In the genomic region with DNA sequence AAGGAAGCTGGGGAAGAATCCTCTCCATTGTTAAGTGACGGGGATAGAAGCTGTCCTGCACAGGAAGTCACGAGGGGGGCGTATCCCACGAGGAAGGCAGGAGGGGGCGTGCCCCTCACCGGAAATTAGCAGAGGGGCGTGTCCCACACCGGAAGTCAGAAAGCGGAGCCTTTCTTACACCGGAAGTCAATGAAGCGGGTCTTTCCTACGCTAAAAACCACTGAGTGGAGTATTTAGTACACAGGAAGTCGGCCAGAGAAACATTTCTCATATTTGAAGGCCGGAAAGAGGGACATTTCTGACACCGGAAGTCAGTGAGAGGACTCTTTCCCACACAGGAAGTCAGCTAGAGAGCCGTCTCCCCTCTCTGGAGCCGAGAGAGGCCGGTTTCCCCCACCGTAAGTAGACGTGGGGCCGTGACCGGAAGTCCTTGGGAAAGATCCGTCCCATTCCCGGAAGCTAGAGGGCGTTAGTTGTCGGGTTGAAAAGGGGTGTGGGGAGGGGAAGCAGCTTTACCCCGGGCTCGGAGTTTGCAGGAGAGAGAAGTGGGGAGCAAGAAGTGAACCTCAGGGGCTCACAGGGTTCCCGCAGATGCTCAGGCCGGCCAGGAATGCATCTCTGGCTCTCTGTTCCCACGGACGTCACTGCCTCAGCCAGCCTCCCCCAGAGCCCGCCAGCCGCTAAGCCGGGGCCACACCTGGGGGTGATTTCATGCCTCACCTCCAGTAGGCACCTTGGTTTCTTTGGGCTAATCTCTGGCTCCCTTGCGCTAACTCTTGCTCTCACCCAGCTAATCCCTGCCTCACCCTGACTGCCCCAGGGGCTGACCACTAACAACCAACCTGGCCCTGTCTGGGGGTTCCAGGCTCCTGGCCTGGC, we compare ENCODE assay signal across 8 cellular contexts. TPM values are rescaled to one million over a fixed set of nuclear protein-coding genes. Genes with fewer than 3 reads are reported as not detected.
DNase-seq lines count a peak whose midpoint lies in the region; ATAC-seq and TF ChIP-seq lines count a peak whose summit lies in the region.

No MANE protein-coding gene starts in this region.

- intact Hi-C loops in activated T-helper 2 cell treated with anti-CD3 and anti-CD28 coated beads, Interferon-gamma antibody, Interleukin-2, Interleukin-4, amounts not matched to agents 10 μg/mL and 5 μg/mL and 100 μg/mL, durations not matched to agents 14 hours and 24 hours and 36 hours (cut with micrococcal nuclease), result loop anchor here (1.0 to 10.0 kb wide), 7 partner anchors 15 to 1598 kb away; a partner anchor contains a TSS

- peak; percentile 53 for ATAC-seq in GM21737 (IDR thresholded peaks at IDR 0.05; ENCODE audit: unreplicated experiment)
- peak; percentile 82 to 91 for ATAC-seq in natural killer cell treated with Interleukin-12 subunit alpha and Interleukin-12 subunit beta and Interleukin-15 and Interleukin-18, amount 100 ng/mL, for 72 hours

- H3K36me3 ChIP-seq in KMS-11 (ENCODE audit: insufficient read depth), result no peaks in the 10 kb centered on the region

- peaks cover 57% of the 10 kb centered on the region for H3K4me1 Mint-ChIP-seq in activated T-helper 2 cell treated with anti-CD3 and anti-CD28 coated beads, Interferon-gamma antibody, Interleukin-2, Interleukin-4, amounts not matched to agents 10 μg/mL and 5 μg/mL and 100 μg/mL, durations not matched to agents 14 hours and 24 hours and 36 hours (ENCODE audit: low read depth)
- peaks cover 67 to 78% of the 10 kb centered on the region in 2 donors for H3K4me1 Mint-ChIP-seq in natural killer cell treated with Interleukin-12 subunit alpha and Interleukin-12 subunit beta and Interleukin-15 and Interleukin-18, amount 100 ng/mL, for 72 hours (ENCODE audit: low read depth in 2 of 2)

- peak overlapping the region; percentile 93 for H3K4me3 Mint-ChIP-seq in activated T-helper 2 cell treated with anti-CD3 and anti-CD28 coated beads, Interferon-gamma antibody, Interleukin-2, Interleukin-4, amounts not matched to agents 10 μg/mL and 5 μg/mL and 100 μg/mL, durations not matched to agents 14 hours and 24 hours and 36 hours (ENCODE audit: low read depth)
- peak overlapping the region; percentile 97 for H3K4me3 Mint-ChIP-seq in natural killer cell treated with Interleukin-12 subunit alpha and Interleukin-12 subunit beta and Interleukin-15 and Interleukin-18, amount 100 ng/mL, for 72 hours

- no peaks in the 10 kb centered on the region for H3K27me3 Mint-ChIP-seq in activated T-helper 2 cell treated with anti-CD3 and anti-CD28 coated beads, Interferon-gamma antibody, Interleukin-2, Interleukin-4, amounts not matched to agents 10 μg/mL and 5 μg/mL and 100 μg/mL, durations not matched to agents 14 hours and 24 hours and 36 hours (ENCODE audit: low read depth)
- H3K27me3 Mint-ChIP-seq in natural killer cell treated with Interleukin-12 subunit alpha and Interleukin-12 subunit beta and Interleukin-15 and Interleukin-18, amount 100 ng/mL, for 72 hours, result no peaks in the 10 kb centered on the region

- H3K79me2 ChIP-seq in KMS-11 (ENCODE audit: insufficient read depth, low read depth), result peaks cover 7% of the 10 kb centered on the region; the same call in 1 of the 2 replicates

- H3K4me3 ChIP-seq in KMS-11 (IDR thresholded peaks at IDR 0.05; ENCODE audit: insufficient read depth, low read depth, low read length) (peak overlapping the region; percentile 35), fibroblast of mammary gland (ENCODE audit: control insufficient read depth, low read depth, low read length) (peak overlapping the region; percentile 90)

- peak overlapping the region; percentile 50 for H3K9ac ChIP-seq in KMS-11

- no peaks in the 10 kb centered on the region for H4K20me1 ChIP-seq in KMS-11 (ENCODE audit: insufficient read depth)

- DNase-seq in Daoy (ENCODE audit: low read depth), result peak; percentile 93
- peak; percentile 95 for DNase-seq in RPMI8226
- DNase-seq in activated T-helper 2 cell treated with anti-CD3 and anti-CD28 coated beads, Interferon-gamma antibody, Interleukin-2, Interleukin-4, amounts not matched to agents 10 μg/mL and 5 μg/mL and 100 μg/mL, durations not matched to agents 14 hours and 24 hours and 36 hours (ENCODE audit: low spot score), result peak; percentile 92
- DNase-seq in fibroblast of mammary gland (ENCODE audit: low read depth), result peak; percentile 92
- peak; percentile 96 for DNase-seq in natural killer cell treated with Interleukin-12 subunit alpha and Interleukin-12 subunit beta and Interleukin-15 and Interleukin-18, amount 100 ng/mL, for 72 hours (ENCODE audit: low spot score)
- DNase-seq in stimulated activated naive CD4-positive, alpha-beta T cell treated with Interleukin-2 at 50 U/mL for 16 hours (lab: John Stamatoyannopoulos, UW), result peak; percentile 86

- H3K27ac ChIP-seq in KMS-11, result peak overlapping the region; percentile 75

- TF ChIP-seq CTCF in KMS-11 (conservative IDR thresholded peaks at IDR 0.05; ENCODE audit: low read depth, low read length), result peak; percentile 66
- peak; percentile 44 for TF ChIP-seq CTCF in fibroblast of mammary gland (conservative IDR thresholded peaks at IDR 0.05; ENCODE audit: control insufficient read depth, insufficient read depth, low read depth, low read length)

- H3K9me3 Mint-ChIP-seq in activated T-helper 2 cell treated with anti-CD3 and anti-CD28 coated beads, Interferon-gamma antibody, Interleukin-2, Interleukin-4, amounts not matched to agents 10 μg/mL and 5 μg/mL and 100 μg/mL, durations not matched to agents 14 hours and 24 hours and 36 hours, result no peaks in the 10 kb centered on the region
- no peaks in the 10 kb centered on the region for H3K9me3 Mint-ChIP-seq in natural killer cell treated with Interleukin-12 subunit alpha and Interleukin-12 subunit beta and Interleukin-15 and Interleukin-18, amount 100 ng/mL, for 72 hours

- H2AFZ ChIP-seq in KMS-11 (ENCODE audit: low read depth), result peak overlapping the region; percentile 1; the same call in 1 of the 2 replicates

- H3K4me1 ChIP-seq in KMS-11 (ENCODE audit: low read depth, poor library complexity, severe bottlenecking), result peaks cover 55% of the 10 kb centered on the region

- peak overlapping the region; percentile 94 for H3K27ac Mint-ChIP-seq in activated T-helper 2 cell treated with anti-CD3 and anti-CD28 coated beads, Interferon-gamma antibody, Interleukin-2, Interleukin-4, amounts not matched to agents 10 μg/mL and 5 μg/mL and 100 μg/mL, durations not matched to agents 14 hours and 24 hours and 36 hours
- peak overlapping the region; percentile 98 to 99 for H3K27ac Mint-ChIP-seq in natural killer cell treated with Interleukin-12 subunit alpha and Interleukin-12 subunit beta and Interleukin-15 and Interleukin-18, amount 100 ng/mL, for 72 hours

- peak overlapping the region; percentile 85 for H3K4me2 ChIP-seq in KMS-11

- H3K27me3 ChIP-seq in KMS-11 (ENCODE audit: insufficient read depth, low read depth), result no peaks in the 10 kb centered on the region

- H3K36me3 Mint-ChIP-seq in activated T-helper 2 cell treated with anti-CD3 and anti-CD28 coated beads, Interferon-gamma antibody, Interleukin-2, Interleukin-4, amounts not matched to agents 10 μg/mL and 5 μg/mL and 100 μg/mL, durations not matched to agents 14 hours and 24 hours and 36 hours (ENCODE audit: low read depth), result peaks cover 30% of the 10 kb centered on the region
- H3K36me3 Mint-ChIP-seq in natural killer cell treated with Interleukin-12 subunit alpha and Interleukin-12 subunit beta and Interleukin-15 and Interleukin-18, amount 100 ng/mL, for 72 hours, result no peaks in the 10 kb centered on the region

RNA-seq across cellular contexts. Expression of a gene that starts 15.4 kb away (rescaled TPM):
- total RNA-seq in Daoy (2014; rRNA removed; shearing (Covaris generic)), result 0.06 and 0.27 TPM in 2 replicates
- 11.9 and 13.0 TPM in 2 replicates for total RNA-seq in activated T-helper 2 cell treated with anti-CD3 and anti-CD28 coated beads, Interferon-gamma antibody, Interleukin-2, Interleukin-4, amounts not matched to agents 10 μg/mL and 5 μg/mL and 100 μg/mL, durations not matched to agents 14 hours and 24 hours and 36 hours
- total RNA-seq in natural killer cell treated with Interleukin-12 subunit alpha and Interleukin-12 subunit beta and Interleukin-15 and Interleukin-18, amount 100 ng/mL, for 72 hours, result 10 to 100 TPM in 1 of 2 donors, 1 to 10 TPM in 1; 6.0 to 12.6 TPM

RNA-seq across cellular contexts. Expression of a gene that starts 51.1 kb away (rescaled TPM):
- total RNA-seq in Daoy (2014; rRNA removed; shearing (Covaris generic)), result not detected in 2 replicates
- total RNA-seq in activated T-helper 2 cell treated with anti-CD3 and anti-CD28 coated beads, Interferon-gamma antibody, Interleukin-2, Interleukin-4, amounts not matched to agents 10 μg/mL and 5 μg/mL and 100 μg/mL, durations not matched to agents 14 hours and 24 hours and 36 hours, result not detected in 2 replicates
- total RNA-seq in natural killer cell treated with Interleukin-12 subunit alpha and Interleukin-12 subunit beta and Interleukin-15 and Interleukin-18, amount 100 ng/mL, for 72 hours, result not detected

RNA-seq across cellular contexts. Expression of a gene that starts 55.0 kb away (rescaled TPM):
- total RNA-seq in Daoy (2014; rRNA removed; shearing (Covaris generic)), result not detected in 2 replicates
- total RNA-seq in activated T-helper 2 cell treated with anti-CD3 and anti-CD28 coated beads, Interferon-gamma antibody, Interleukin-2, Interleukin-4, amounts not matched to agents 10 μg/mL and 5 μg/mL and 100 μg/mL, durations not matched to agents 14 hours and 24 hours and 36 hours, result not detected in 2 replicates
- not detected for total RNA-seq in natural killer cell treated with Interleukin-12 subunit alpha and Interleukin-12 subunit beta and Interleukin-15 and Interleukin-18, amount 100 ng/mL, for 72 hours

Comparison
In these comparisons a context has a peak if more than half of its experiments do, and no peak if none do; other contexts are left out.
1. Peak in every context shown above with its lines: DNase-seq, ATAC-seq, H3K4me3 ChIP-seq and H3K27ac ChIP-seq.